In genomic region chr1:244163131-244163530, GRCh38 we compare ENCODE assay signal across 16 cellular contexts.
A peak's percentile ranks its signal among the peaks of the same experiment; 100 is the strongest.
DNase-seq lines count a peak whose midpoint lies in the region; ATAC-seq and TF ChIP-seq lines count a peak whose summit lies in the region.
"Had no signal": no experiment of that assay in that cellular context is flagged by ENCODE, and none has a peak within 500 bp of the region (broad histone marks: within the 10 kb centered on the region; RNA-seq: fewer than 3 reads in every experiment).

No MANE protein-coding gene starts in this region.

- ATAC-seq in HG02798 (IDR thresholded peaks at IDR 0.05; ENCODE audit: poor library complexity, unreplicated experiment), result no peak

- no peak for TF ChIP-seq EP300 in SK-N-SH (IDR thresholded peaks at IDR 0.05; ENCODE audit: borderline replicate concordance in 1 of 2, low read depth in 1 of 2, low read length in 1 of 2)

- no peaks in the 10 kb centered on the region for H3K9me2 ChIP-seq in SK-N-SH

- peaks cover 19% of the 10 kb centered on the region for H3F3A ChIP-seq in SK-N-SH (replicated peaks; ENCODE audit: insufficient read depth)

- POLR2A ChIA-PET in SK-N-SH (lab: Yijun Ruan, JAX), result no interaction called here

- no peaks in the 10 kb centered on the region; the same call in 1 of the 2 replicates for H3K36me3 Mint-ChIP-seq in HFFc6 (ENCODE audit: low read depth)
- H3K36me3 Mint-ChIP-seq in activated naive CD4-positive, alpha-beta T cell treated with anti-CD3 and anti-CD28 coated beads for 36 hours (ENCODE audit: low read depth), result no peaks in the 10 kb centered on the region
- H3K36me3 Mint-ChIP-seq: CD4-positive, alpha-beta memory T cell; neural progenitor cell had no signal

- H3K36me3 ChIP-seq in SK-N-SH (replicated peaks in 1 of 2; ENCODE audit: control insufficient read depth in 1 of 2, insufficient read depth in 2 of 2, low read length in 1 of 2) (no peaks in the 10 kb centered on the region), skeletal muscle tissue (ENCODE audit: control insufficient read depth in 3 of 3, insufficient read depth in 3 of 3, low read length in 3 of 3) (no peaks in the 10 kb centered on the region)
- H3K36me3 ChIP-seq: HAP-1, neural progenitor cell had no signal

- peaks cover 20% of the 10 kb centered on the region for H3K4me1 Mint-ChIP-seq in HFFc6 (ENCODE audit: low read depth)
- no peaks in the 10 kb centered on the region for H3K4me1 Mint-ChIP-seq in activated naive CD4-positive, alpha-beta T cell treated with anti-CD3 and anti-CD28 coated beads for 36 hours (ENCODE audit: low read depth)
- H3K4me1 Mint-ChIP-seq: CD4-positive, alpha-beta memory T cell had no signal

- H3K4me1 ChIP-seq in SK-N-SH (ENCODE audit: control insufficient read depth in 1 of 2, insufficient read depth in 2 of 2, low read depth in 1 of 2, low read length in 1 of 2) (peaks cover 6 to 24% of the 10 kb centered on the region in 2 experiments), skeletal muscle tissue (ENCODE audit: control insufficient read depth in 3 of 3, insufficient read depth in 3 of 3, low read length in 3 of 3) (peaks cover 15 to 27% (median 15%) of the 10 kb centered on the region in 3 donors)
- H3K4me1 ChIP-seq: neural progenitor cell had no signal

- DNase-seq in HFFc6 (peak; percentile 36), SK-N-SH (no peak), glomerular visceral epithelial cell (ENCODE audit: extremely low spot score) (peak; percentile 59), COLO668 (lab: John Stamatoyannopoulos, UW; ENCODE audit: unreplicated experiment) (no peak)
- DNase-seq in activated naive CD4-positive, alpha-beta T cell treated with anti-CD3 and anti-CD28 coated beads, Interleukin-2, amount 50 U/mL, for 16 hours, result no peak
- no peak for DNase-seq in activated naive CD4-positive, alpha-beta T cell treated with anti-CD3 and anti-CD28 coated beads for 36 hours
- DNase-seq: activated CD4-positive, alpha-beta T cell treated with anti-CD3 and anti-CD28 coated beads for 4 hours; activated T-cell treated with anti-CD3 and anti-CD28 coated beads, Interleukin-2, amount 50 U/mL, for 48 hours; amygdala; CD4-positive, alpha-beta memory T cell; NCI-H2171 had no signal

- no peaks in the 10 kb centered on the region for H3K27me3 ChIP-seq in SK-N-SH (ENCODE audit: insufficient read depth)
- H3K27me3 ChIP-seq in skeletal muscle tissue (ENCODE audit: control insufficient read depth in 3 of 3, insufficient read depth in 3 of 3, low read length in 3 of 3), result no peaks in the 10 kb centered on the region
- H3K27me3 ChIP-seq: neural progenitor cell had no signal

- H3K27ac ChIP-seq in SK-N-SH (ENCODE audit: low read depth in 2 of 2, low read length in 1 of 2), result peak overlapping the region; percentile 91 to 95; a peak in 3 of 4 replicates
- peak overlapping the region; percentile 81 for H3K27ac ChIP-seq in skeletal muscle tissue (ENCODE audit: low read depth, low read length)
- H3K27ac ChIP-seq: neural progenitor cell had no signal

- 64% methylated on average over 7 of the region's 7 CpGs for WGBS in SK-N-SH (ENCODE audit: low lambda C conversion rate)

- intact Hi-C loops in activated naive CD4-positive, alpha-beta T cell treated with anti-CD3 and anti-CD28 coated beads for 36 hours (cut with micrococcal nuclease), result no loop called here

- H3K9me3 ChIP-seq in SK-N-SH, result no peaks in the 10 kb centered on the region
- H3K9me3 ChIP-seq in skeletal muscle tissue (ENCODE audit: control insufficient read depth in 3 of 3, low read length in 3 of 3), result no peaks in the 10 kb centered on the region
- H3K9me3 ChIP-seq: HAP-1 had no signal

- TF ChIP-seq RAD21 in SK-N-SH (IDR thresholded peaks at IDR 0.05; ENCODE audit: low read length), result no peak

- H4K20me1 ChIP-seq in SK-N-SH (ENCODE audit: insufficient read depth), result no peaks in the 10 kb centered on the region

- no peaks in the 10 kb centered on the region for H3K79me2 ChIP-seq in SK-N-SH (ENCODE audit: insufficient read depth)

- H3K9ac ChIP-seq in SK-N-SH (peak overlapping the region; percentile 65), skeletal muscle tissue (ENCODE audit: low read depth in 1 of 3, low read length in 3 of 3) (no peak overlapping the region)
- H3K9ac ChIP-seq: neural progenitor cell had no signal

- H3K4me3 Mint-ChIP-seq in HFFc6, result peak overlapping the region; percentile 69; the same call in 1 of the 2 replicates
- H3K4me3 Mint-ChIP-seq in activated naive CD4-positive, alpha-beta T cell treated with anti-CD3 and anti-CD28 coated beads for 36 hours, result no peak overlapping the region
- H3K4me3 Mint-ChIP-seq: CD4-positive, alpha-beta memory T cell; neural progenitor cell had no signal

- TF ChIP-seq CTCF in HFFc6 (IDR thresholded peaks at IDR 0.05) (no peak), SK-N-SH (IDR thresholded peaks at IDR 0.05) (no peak)

- no peaks in the 10 kb centered on the region for H3K9me3 Mint-ChIP-seq in HFFc6
- H3K9me3 Mint-ChIP-seq in activated naive CD4-positive, alpha-beta T cell treated with anti-CD3 and anti-CD28 coated beads for 36 hours, result no peaks in the 10 kb centered on the region

- H3K27ac Mint-ChIP-seq in HFFc6, result no peak overlapping the region
- H3K27ac Mint-ChIP-seq in activated naive CD4-positive, alpha-beta T cell treated with anti-CD3 and anti-CD28 coated beads for 36 hours, result no peak overlapping the region

- no peaks in the 10 kb centered on the region; the same call in 1 of the 2 replicates for H3K27me3 Mint-ChIP-seq in HFFc6 (ENCODE audit: insufficient read depth)
- H3K27me3 Mint-ChIP-seq in activated naive CD4-positive, alpha-beta T cell treated with anti-CD3 and anti-CD28 coated beads for 36 hours (ENCODE audit: low read depth), result no peaks in the 10 kb centered on the region
- H3K27me3 Mint-ChIP-seq: CD4-positive, alpha-beta memory T cell had no signal

- peak overlapping the region; percentile 69 for H3K4me2 ChIP-seq in SK-N-SH
- H3K4me2 ChIP-seq: neural progenitor cell had no signal

- CTCF ChIA-PET in SK-N-SH (lab: Yijun Ruan, JAX), result interaction anchor here (0.5 to 0.7 kb wide), 2 partner anchors 11 to 45 kb away, joined by 3 read pairs; no protein-coding TSS in a partner anchor
- CTCF ChIA-PET in activated naive CD4-positive, alpha-beta T cell treated with anti-CD3 and anti-CD28 coated beads for 36 hours (lab: Charles Lee), result no interaction called here

- no peak overlapping the region for H2AFZ ChIP-seq in SK-N-SH (ENCODE audit: low read depth)
- H2AFZ ChIP-seq: neural progenitor cell had no signal

- H3K4me3 ChIP-seq in SK-N-SH (ENCODE audit: low read depth in 2 of 2, low read length in 1 of 2) (0 out of 4 replicates have a peak overlapping the region, but pooled peaks of 1 of the 2 experiments have one; percentile 28), skeletal muscle tissue (ENCODE audit: low read length in 3 of 3) (no peak overlapping the region)
- H3K4me3 ChIP-seq: HAP-1, neural progenitor cell, skin epidermis had no signal

TF ChIP-seq in SK-N-SH, 30 proteins besides CTCF, POLR2A, EP300 and RAD21:
- TF ChIP-seq FOXM1 (IDR thresholded peaks at IDR 0.05; ENCODE audit: low read depth) (no peak), SIN3A (IDR thresholded peaks at IDR 0.05; ENCODE audit: borderline replicate concordance, low read depth, low read length) (no peak), IRF3 (IDR thresholded peaks at IDR 0.05; ENCODE audit: low read depth, low read length) (no peak)

Comparison
In these comparisons a context has a peak if more than half of its experiments do, and no peak if none do; other contexts are left out.
1. DNase-seq: peak in HFFc6 (single experiment) and glomerular visceral epithelial cell (single experiment); none in SK-N-SH (single experiment), activated naive CD4-positive, alpha-beta T cell treated with anti-CD3 and anti-CD28 coated beads, Interleukin-2, amount 50 U/mL, for 16 hours (single experiment), activated naive CD4-positive, alpha-beta T cell treated with anti-CD3 and anti-CD28 coated beads for 36 hours (single experiment) and COLO668 (single experiment).